ENCODE assay signal across 20 cellular contexts in genomic region chrX:148269513-148269912, GRCh38.
"Had no signal": no experiment of that assay in that cellular context is flagged by ENCODE, and none has a peak within 500 bp of the region (broad histone marks: within the 10 kb centered on the region; RNA-seq: fewer than 3 reads in every experiment).

No MANE protein-coding gene starts in this region.

- H3K9me3 Mint-ChIP-seq: nephron had no signal

- ATAC-seq: gastroesophageal sphincter, left cardiac atrium, left ventricle myocardium superior, right cardiac atrium had no signal

- H3K4me1 ChIP-seq: esophagus squamous epithelium, gastroesophageal sphincter, uterus had no signal

- H3K9me3 ChIP-seq: esophagus squamous epithelium, gastroesophageal sphincter, uterus had no signal

- H3K4me1 Mint-ChIP-seq: nephron had no signal

- H3K4me3 Mint-ChIP-seq: nephron had no signal

- H3K27me3 ChIP-seq: esophagus squamous epithelium, gastroesophageal sphincter, uterus had no signal

- H3K36me3 ChIP-seq: esophagus squamous epithelium, gastroesophageal sphincter, uterus had no signal

- H3K27ac ChIP-seq: dorsolateral prefrontal cortex, esophagus squamous epithelium, gastroesophageal sphincter, uterus had no signal

- H3K27ac Mint-ChIP-seq: nephron had no signal

- H3K4me3 ChIP-seq: dorsolateral prefrontal cortex, esophagus squamous epithelium, gastroesophageal sphincter, lung, uterus had no signal

- DNase-seq: cortex of kidney; dorsolateral prefrontal cortex; effector CD8-positive, alpha-beta T cell; esophagus squamous epithelium; foreskin fibroblast; kidney; left cardiac atrium; left ventricle myocardium superior; mesenchymal stem cell; midbrain; posterior cingulate gyrus; right cardiac atrium; small intestine; stimulated activated CD4-positive, alpha-beta T cell treated with anti-CD3 and anti-CD28 coated beads, Interleukin-12 subunit alpha, Interleukin-12 subunit beta, amount 100 ng/mL, for 4 hours; stimulated activated naive CD4-positive, alpha-beta T cell treated with Interleukin-2 at 50 U/mL for 16 hours; trophoblast cell; uterus had no signal
